ENCODE assay signal across 1 cellular context in the genomic region with DNA sequence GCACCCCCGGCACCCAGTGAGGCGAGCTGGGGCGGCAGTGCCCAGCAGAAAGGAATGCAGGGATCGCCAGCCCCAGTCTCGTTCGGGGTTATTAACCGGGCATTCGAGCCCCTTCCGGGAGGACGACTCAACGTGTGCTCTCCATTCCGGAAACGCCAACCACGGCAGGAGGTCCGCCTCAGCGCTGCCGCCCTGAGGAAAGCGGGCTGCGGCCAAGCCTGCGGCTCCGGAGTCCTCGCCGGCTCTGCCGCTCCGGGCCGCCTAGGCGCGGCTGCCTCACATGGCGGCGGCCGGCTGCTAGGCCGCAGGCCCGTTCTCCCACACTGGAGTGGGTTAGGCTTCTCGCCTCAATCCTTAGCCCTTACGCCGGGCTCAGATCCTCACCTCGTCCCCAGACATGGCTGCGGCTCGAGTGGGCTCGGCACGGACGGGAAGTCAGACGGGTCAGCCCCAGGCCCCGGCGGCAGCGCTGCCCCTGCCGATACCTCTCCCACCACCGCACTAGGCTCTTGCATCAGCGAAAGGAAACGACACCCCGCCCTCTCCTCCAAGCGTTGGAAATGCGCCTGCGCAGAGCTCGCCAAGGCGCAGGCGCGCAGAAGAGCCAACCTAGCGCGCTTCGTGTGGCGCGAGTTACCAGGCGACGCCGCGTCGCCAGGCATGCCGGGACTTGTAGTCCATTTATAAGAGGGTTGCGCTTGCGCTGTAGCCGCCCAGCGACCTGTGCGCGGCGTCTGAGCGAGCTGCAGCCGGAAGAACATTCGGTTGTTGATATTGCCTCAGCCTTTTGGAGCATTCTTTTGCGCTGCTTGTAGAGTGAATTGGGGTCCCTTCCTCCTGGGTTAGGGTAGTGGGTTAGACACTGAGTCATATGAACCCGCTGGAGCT.
TF ChIP-seq lines count a peak whose summit lies in the region.

A gene with protein sequence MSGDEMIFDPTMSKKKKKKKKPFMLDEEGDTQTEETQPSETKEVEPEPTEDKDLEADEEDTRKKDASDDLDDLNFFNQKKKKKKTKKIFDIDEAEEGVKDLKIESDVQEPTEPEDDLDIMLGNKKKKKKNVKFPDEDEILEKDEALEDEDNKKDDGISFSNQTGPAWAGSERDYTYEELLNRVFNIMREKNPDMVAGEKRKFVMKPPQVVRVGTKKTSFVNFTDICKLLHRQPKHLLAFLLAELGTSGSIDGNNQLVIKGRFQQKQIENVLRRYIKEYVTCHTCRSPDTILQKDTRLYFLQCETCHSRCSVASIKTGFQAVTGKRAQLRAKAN (minus strand): TSS at position 532 of the 888 bp plus-strand sequence. CDS start 133 bp downstream, at position 399.

TF ChIP-seq in HepG2, 621 proteins besides CTCF, POLR2A, EP300 and RAD21 (continued from another document and continues in another):
- peak; percentile 95 for TF ChIP-seq KLF9 (CRISPR knock-in tag; IDR thresholded peaks at IDR 0.05; ENCODE audit: low read depth)
- TF ChIP-seq IRX3 (CRISPR knock-in tag; IDR thresholded peaks at IDR 0.05; ENCODE audit: borderline replicate concordance, low read depth): peak; percentile 97
- peak; percentile 99 for TF ChIP-seq RBM39 (IDR thresholded peaks at IDR 0.05; ENCODE audit: low read depth, low read length, poor library complexity, severe bottlenecking)
- TF ChIP-seq ZNF24 (IDR thresholded peaks at IDR 0.05): peak; percentile 54; the same call in 1 of the 2 replicates
- TF ChIP-seq HOXA5 (CRISPR knock-in tag; IDR thresholded peaks at IDR 0.05): peak; percentile 97
- peak; percentile 83 for TF ChIP-seq MED8 (CRISPR knock-in tag; IDR thresholded peaks at IDR 0.05; ENCODE audit: insufficient replicate concordance)
- TF ChIP-seq, protein P1, sequence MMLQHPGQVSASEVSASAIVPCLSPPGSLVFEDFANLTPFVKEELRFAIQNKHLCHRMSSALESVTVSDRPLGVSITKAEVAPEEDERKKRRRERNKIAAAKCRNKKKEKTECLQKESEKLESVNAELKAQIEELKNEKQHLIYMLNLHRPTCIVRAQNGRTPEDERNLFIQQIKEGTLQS (CRISPR knock-in tag; IDR thresholded peaks at IDR 0.05): peak; percentile 98
- TF ChIP-seq ZSCAN31 (CRISPR knock-in tag; IDR thresholded peaks at IDR 0.05; ENCODE audit: low read depth): peak; percentile 84
- TF ChIP-seq CREM (IDR thresholded peaks at IDR 0.05): peak; percentile 99
- TF ChIP-seq CREM (CRISPR knock-in tag; IDR thresholded peaks at IDR 0.05): peak; percentile 82
- TF ChIP-seq KDM1A (CRISPR knock-in tag; IDR thresholded peaks at IDR 0.05): no peak
- TF ChIP-seq CEBPZ (IDR thresholded peaks at IDR 0.05; ENCODE audit: low read length): no peak
- peak; percentile 88; the same call in 1 of the 2 replicates for TF ChIP-seq AKAP8 (CRISPR knock-in tag; IDR thresholded peaks at IDR 0.05)
- peak; percentile 78; the same call in 1 of the 2 replicates for TF ChIP-seq CENPT (CRISPR knock-in tag; IDR thresholded peaks at IDR 0.05; ENCODE audit: low read depth)
- no peak for TF ChIP-seq TCF7 (IDR thresholded peaks at IDR 0.05; ENCODE audit: low read depth)
- TF ChIP-seq RNF2 (conservative IDR thresholded peaks at IDR 0.05; ENCODE audit: low read depth): peak; percentile 94
- TF ChIP-seq HNF1B (CRISPR knock-in tag; IDR thresholded peaks at IDR 0.05): peak; percentile 97
- TF ChIP-seq ZNF713 (CRISPR knock-in tag; IDR thresholded peaks at IDR 0.05): peak; percentile 98; the same call in 1 of the 2 replicates
- TF ChIP-seq, protein P2, sequence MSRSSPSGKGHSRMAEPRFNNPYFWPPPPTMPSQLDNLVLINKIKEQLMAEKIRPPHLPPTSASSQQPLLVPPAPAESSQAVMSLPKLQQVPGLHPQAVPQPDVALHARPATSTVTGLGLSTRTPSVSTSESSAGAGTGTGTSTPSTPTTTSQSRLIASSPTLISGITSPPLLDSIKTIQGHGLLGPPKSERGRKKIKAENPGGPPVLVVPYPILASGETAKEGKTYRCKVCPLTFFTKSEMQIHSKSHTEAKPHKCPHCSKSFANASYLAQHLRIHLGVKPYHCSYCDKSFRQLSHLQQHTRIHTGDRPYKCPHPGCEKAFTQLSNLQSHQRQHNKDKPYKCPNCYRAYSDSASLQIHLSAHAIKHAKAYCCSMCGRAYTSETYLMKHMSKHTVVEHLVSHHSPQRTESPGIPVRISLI (CRISPR knock-in tag; IDR thresholded peaks at IDR 0.05; ENCODE audit: borderline replicate concordance): peak; percentile 62; the same call in 1 of the 2 replicates
- TF ChIP-seq, protein P3, sequence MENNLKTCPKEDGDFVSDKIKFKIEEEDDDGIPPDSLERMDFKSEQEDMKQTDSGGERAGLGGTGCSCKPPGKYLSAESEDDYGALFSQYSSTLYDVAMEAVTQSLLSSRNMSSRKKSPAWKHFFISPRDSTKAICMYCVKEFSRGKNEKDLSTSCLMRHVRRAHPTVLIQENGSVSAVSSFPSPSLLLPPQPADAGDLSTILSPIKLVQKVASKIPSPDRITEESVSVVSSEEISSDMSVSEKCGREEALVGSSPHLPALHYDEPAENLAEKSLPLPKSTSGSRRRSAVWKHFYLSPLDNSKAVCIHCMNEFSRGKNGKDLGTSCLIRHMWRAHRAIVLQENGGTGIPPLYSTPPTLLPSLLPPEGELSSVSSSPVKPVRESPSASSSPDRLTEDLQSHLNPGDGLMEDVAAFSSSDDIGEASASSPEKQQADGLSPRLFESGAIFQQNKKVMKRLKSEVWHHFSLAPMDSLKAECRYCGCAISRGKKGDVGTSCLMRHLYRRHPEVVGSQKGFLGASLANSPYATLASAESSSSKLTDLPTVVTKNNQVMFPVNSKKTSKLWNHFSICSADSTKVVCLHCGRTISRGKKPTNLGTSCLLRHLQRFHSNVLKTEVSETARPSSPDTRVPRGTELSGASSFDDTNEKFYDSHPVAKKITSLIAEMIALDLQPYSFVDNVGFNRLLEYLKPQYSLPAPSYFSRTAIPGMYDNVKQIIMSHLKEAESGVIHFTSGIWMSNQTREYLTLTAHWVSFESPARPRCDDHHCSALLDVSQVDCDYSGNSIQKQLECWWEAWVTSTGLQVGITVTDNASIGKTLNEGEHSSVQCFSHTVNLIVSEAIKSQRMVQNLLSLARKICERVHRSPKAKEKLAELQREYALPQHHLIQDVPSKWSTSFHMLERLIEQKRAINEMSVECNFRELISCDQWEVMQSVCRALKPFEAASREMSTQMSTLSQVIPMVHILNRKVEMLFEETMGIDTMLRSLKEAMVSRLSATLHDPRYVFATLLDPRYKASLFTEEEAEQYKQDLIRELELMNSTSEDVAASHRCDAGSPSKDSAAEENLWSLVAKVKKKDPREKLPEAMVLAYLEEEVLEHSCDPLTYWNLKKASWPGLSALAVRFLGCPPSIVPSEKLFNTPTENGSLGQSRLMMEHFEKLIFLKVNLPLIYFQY (CRISPR knock-in tag; IDR thresholded peaks at IDR 0.05; ENCODE audit: borderline replicate concordance): peak; percentile 96
- peak; percentile 63 for TF ChIP-seq RXRB (CRISPR knock-in tag; IDR thresholded peaks at IDR 0.05; ENCODE audit: borderline replicate concordance)
- peak; percentile 92; the same call in 1 of the 2 replicates for TF ChIP-seq MED13 (CRISPR knock-in tag; IDR thresholded peaks at IDR 0.05)
- TF ChIP-seq ZSCAN22 (CRISPR knock-in tag; IDR thresholded peaks at IDR 0.05): peak; percentile 81; the same call in 1 of the 2 replicates
- TF ChIP-seq ZNF574 (CRISPR knock-in tag; IDR thresholded peaks at IDR 0.05): peak; percentile 95
- no peak for TF ChIP-seq ZFP36L1 (CRISPR knock-in tag; IDR thresholded peaks at IDR 0.05)
- TF ChIP-seq, protein P4, sequence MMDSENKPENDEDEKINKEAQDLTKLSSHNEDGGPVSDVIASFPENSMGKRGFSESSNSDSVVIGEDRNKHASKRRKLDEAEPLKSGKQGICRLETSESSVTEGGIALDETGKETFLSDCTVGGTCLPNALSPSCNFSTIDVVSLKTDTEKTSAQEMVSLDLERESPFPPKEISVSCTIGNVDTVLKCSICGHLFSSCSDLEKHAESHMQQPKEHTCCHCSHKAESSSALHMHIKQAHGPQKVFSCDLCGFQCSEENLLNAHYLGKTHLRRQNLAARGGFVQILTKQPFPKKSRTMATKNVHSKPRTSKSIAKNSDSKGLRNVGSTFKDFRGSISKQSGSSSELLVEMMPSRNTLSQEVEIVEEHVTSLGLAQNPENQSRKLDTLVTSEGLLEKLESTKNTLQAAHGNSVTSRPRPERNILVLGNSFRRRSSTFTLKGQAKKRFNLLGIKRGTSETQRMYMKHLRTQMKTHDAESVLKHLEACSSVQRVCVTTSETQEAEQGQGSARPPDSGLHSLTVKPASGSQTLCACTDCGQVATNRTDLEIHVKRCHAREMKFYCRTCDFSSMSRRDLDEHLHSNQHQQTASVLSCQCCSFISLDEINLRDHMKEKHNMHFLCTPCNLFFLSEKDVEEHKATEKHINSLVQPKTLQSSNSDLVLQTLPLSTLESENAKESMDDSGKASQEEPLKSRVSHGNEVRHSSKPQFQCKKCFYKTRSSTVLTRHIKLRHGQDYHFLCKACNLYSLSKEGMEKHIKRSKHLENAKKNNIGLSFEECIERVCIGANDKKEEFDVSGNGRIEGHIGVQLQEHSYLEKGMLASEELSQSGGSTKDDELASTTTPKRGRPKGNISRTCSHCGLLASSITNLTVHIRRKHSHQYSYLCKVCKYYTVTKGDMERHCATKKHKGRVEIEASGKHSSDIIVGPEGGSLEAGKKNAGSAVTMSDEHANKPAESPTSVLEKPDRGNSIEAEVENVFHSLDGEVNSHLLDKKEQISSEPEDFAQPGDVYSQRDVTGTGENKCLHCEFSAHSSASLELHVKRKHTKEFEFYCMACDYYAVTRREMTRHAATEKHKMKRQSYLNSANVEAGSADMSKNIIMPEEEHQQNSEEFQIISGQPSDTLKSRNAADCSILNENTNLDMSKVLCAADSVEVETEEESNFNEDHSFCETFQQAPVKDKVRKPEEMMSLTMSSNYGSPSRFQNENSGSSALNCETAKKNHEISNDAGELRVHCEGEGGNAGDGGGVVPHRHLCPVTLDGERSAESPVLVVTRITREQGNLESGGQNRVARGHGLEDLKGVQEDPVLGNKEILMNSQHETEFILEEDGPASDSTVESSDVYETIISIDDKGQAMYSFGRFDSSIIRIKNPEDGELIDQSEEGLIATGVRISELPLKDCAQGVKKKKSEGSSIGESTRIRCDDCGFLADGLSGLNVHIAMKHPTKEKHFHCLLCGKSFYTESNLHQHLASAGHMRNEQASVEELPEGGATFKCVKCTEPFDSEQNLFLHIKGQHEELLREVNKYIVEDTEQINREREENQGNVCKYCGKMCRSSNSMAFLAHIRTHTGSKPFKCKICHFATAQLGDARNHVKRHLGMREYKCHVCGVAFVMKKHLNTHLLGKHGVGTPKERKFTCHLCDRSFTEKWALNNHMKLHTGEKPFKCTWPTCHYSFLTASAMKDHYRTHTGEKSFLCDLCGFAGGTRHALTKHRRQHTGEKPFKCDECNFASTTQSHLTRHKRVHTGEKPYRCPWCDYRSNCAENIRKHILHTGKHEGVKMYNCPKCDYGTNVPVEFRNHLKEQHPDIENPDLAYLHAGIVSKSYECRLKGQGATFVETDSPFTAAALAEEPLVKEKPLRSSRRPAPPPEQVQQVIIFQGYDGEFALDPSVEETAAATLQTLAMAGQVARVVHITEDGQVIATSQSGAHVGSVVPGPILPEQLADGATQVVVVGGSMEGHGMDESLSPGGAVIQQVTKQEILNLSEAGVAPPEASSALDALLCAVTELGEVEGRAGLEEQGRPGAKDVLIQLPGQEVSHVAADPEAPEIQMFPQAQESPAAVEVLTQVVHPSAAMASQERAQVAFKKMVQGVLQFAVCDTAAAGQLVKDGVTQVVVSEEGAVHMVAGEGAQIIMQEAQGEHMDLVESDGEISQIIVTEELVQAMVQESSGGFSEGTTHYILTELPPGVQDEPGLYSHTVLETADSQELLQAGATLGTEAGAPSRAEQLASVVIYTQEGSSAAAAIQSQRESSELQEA (CRISPR knock-in tag; IDR thresholded peaks at IDR 0.05; ENCODE audit: not compliant biosample characterization): peak; percentile 95
- peak; percentile 98 for TF ChIP-seq ZNF124 (CRISPR knock-in tag; IDR thresholded peaks at IDR 0.05)
